19 cellular contexts compared by ENCODE assay signal in genomic region chr1:17225140-17225539, GRCh38. TPM values are rescaled to one million over a fixed set of nuclear protein-coding genes. Genes with fewer than 3 reads are reported as not detected.
A peak's percentile ranks its signal among the peaks of the same experiment; 100 is the strongest.
DNase-seq lines count a peak whose midpoint lies in the region; ATAC-seq, FAIRE-seq and TF ChIP-seq lines count a peak whose summit lies in the region.
"Had no signal": no experiment of that assay in that cellular context is flagged by ENCODE, and none has a peak within 500 bp of the region (broad histone marks: within the 10 kb centered on the region; RNA-seq: fewer than 3 reads in every experiment).

No MANE protein-coding gene starts in this region.

- H3K18ac ChIP-seq in H1 (ENCODE audit: extremely low read depth, low read length) (no peak overlapping the region), neuronal stem cell (ENCODE audit: low read length) (peak overlapping the region; percentile 36)

- no peak overlapping the region for H2BK5ac ChIP-seq in H1 (ENCODE audit: low read depth, low read length)
- H2BK5ac ChIP-seq in neuronal stem cell (ENCODE audit: low read length) = no peak overlapping the region

- no peak overlapping the region for H3K4me3 ChIP-seq in H1 (ENCODE audit: extremely low read depth in 1 of 4, insufficient read depth in 2 of 4, low read depth in 3 of 4, low read length in 4 of 4)
- no peak overlapping the region for H3K4me3 ChIP-seq in neuronal stem cell (ENCODE audit: low read length in 2 of 2)
- H3K4me3 ChIP-seq: A549, GM23338 had no signal

- ATAC-seq in Right ventricle myocardium inferior (no peak), Right ventricle myocardium superior (ENCODE audit: poor library complexity) (no peak)
- ATAC-seq: A549, GM23338, HCT116 had no signal

- H3K27me3 ChIP-seq in H1 (replicated peaks in 1 of 4; ENCODE audit: control insufficient read depth in 3 of 4, extremely low read depth in 1 of 4, insufficient read depth in 3 of 4, low read length in 3 of 4) (no peaks in the 10 kb centered on the region; a peak in 1 of 7 replicates), neuronal stem cell (ENCODE audit: control insufficient read depth in 3 of 3, insufficient read depth in 3 of 3, low read depth in 1 of 3, low read length in 3 of 3) (peaks cover 0 to 20% (median 0%) of the 10 kb centered on the region in 3 experiments)

- H3K4me1 ChIP-seq in H1 (replicated peaks in 1 of 4; ENCODE audit: control insufficient read depth in 3 of 4, insufficient read depth in 4 of 4, low read length in 3 of 4) (no peaks in the 10 kb centered on the region), neuronal stem cell (ENCODE audit: control insufficient read depth in 2 of 2, insufficient read depth in 1 of 2, low read depth in 1 of 2, low read length in 2 of 2) (no peaks in the 10 kb centered on the region)

- H2AK5ac ChIP-seq in H1 (ENCODE audit: low read depth, low read length) = no peak overlapping the region; the same call in 1 of the 2 replicates
- H2AK5ac ChIP-seq in neuronal stem cell (ENCODE audit: low read depth, low read length) = peak overlapping the region; percentile 11

- H4K8ac ChIP-seq in H1 (ENCODE audit: extremely low read depth, insufficient read depth, low read length) (no peak overlapping the region; the same call in 1 of the 2 replicates), neuronal stem cell (ENCODE audit: low read depth, low read length) (no peak overlapping the region)

- intact Hi-C loops in Right ventricle myocardium inferior (cut with DNase I) = no loop called here
- intact Hi-C loops in Right ventricle myocardium superior (cut with DNase I) = no loop called here

- no peak overlapping the region for H2BK15ac ChIP-seq in H1 (ENCODE audit: low read length)
- no peak overlapping the region for H2BK15ac ChIP-seq in neuronal stem cell (ENCODE audit: low read length)

- no peak overlapping the region for H3K23ac ChIP-seq in H1 (ENCODE audit: insufficient read length)
- no peak overlapping the region for H3K23ac ChIP-seq in neuronal stem cell (ENCODE audit: low read depth, low read length, poor library complexity)

- H4K20me1 ChIP-seq in H1 (replicated peaks in 1 of 2; ENCODE audit: control insufficient read depth in 1 of 2, insufficient read depth in 2 of 2, low read length in 2 of 2) = no peaks in the 10 kb centered on the region

- H2AFZ ChIP-seq in H1 (ENCODE audit: low read length) (no peak overlapping the region), neuronal stem cell (ENCODE audit: low read length) (no peak overlapping the region)
- H2AFZ ChIP-seq: GM23338 had no signal

- no peak overlapping the region for H3K9ac ChIP-seq in H1 (replicated peaks in 1 of 4; ENCODE audit: extremely low read depth in 1 of 4, low read depth in 3 of 4, low read length in 3 of 4)
- no peak overlapping the region for H3K9ac ChIP-seq in neuronal stem cell (ENCODE audit: low read depth, low read length, poor library complexity)

- TF ChIP-seq EP300 in H1 (IDR thresholded peaks at IDR 0.05; ENCODE audit: borderline replicate concordance in 1 of 2, low read depth in 2 of 2, low read length in 2 of 2) = no peak

- H2BK120ac ChIP-seq in H1 (replicated peaks; ENCODE audit: low read depth, low read length) = no peak overlapping the region
- no peak overlapping the region for H2BK120ac ChIP-seq in neuronal stem cell (ENCODE audit: low read depth, low read length)

- H3K79me1 ChIP-seq in H1 (ENCODE audit: low read depth, low read length) (no peaks in the 10 kb centered on the region), neuronal stem cell (ENCODE audit: low read depth, low read length) (no peaks in the 10 kb centered on the region)

- no peak for TF ChIP-seq POLR2A in H1 (IDR thresholded peaks at IDR 0.05; ENCODE audit: control extremely low read depth in 1 of 2, low read depth in 2 of 2, low read length in 2 of 2)

- TF ChIP-seq CTCF in H1 (IDR thresholded peaks at IDR 0.05; ENCODE audit: control extremely low read depth in 1 of 3, insufficient read depth in 1 of 3, low read depth in 1 of 3, low read length in 3 of 3) = no peak

- 84% methylated on average over 5 of the region's 6 CpGs; no CpG with 5 or more reads in 1 of the 2 experiments for WGBS in H1 (ENCODE audit: extremely low coverage in 1 of 2, insufficient coverage in 1 of 2, insufficient read length in 1 of 2, insufficient replicate concordance in 2 of 2, low coverage in 1 of 2, low lambda C conversion rate in 2 of 2, missing lambda C conversion rate in 1 of 2), 2 experiments
- no CpG with 5 or more reads among the region's 6 CpGs for WGBS in neuronal stem cell (ENCODE audit: extremely low coverage in 2 of 2, insufficient read length in 2 of 2, insufficient replicate concordance in 1 of 2), 2 donors

- H3K14ac ChIP-seq in H1 (ENCODE audit: insufficient read length) (no peak overlapping the region), neuronal stem cell (ENCODE audit: low read length) (no peak overlapping the region)

- no peak overlapping the region for H2BK20ac ChIP-seq in H1 (ENCODE audit: low read length)

- no peak overlapping the region for H3K56ac ChIP-seq in H1 (replicated peaks; ENCODE audit: insufficient read length, low read depth, low read length)

- no peaks in the 10 kb centered on the region for H3K23me2 ChIP-seq in H1 (ENCODE audit: low read depth, low read length)

- no peaks in the 10 kb centered on the region for H3K79me2 ChIP-seq in H1 (ENCODE audit: control insufficient read depth in 1 of 2, insufficient read depth in 2 of 2, low read length in 2 of 2)

- no peaks in the 10 kb centered on the region for H3K36me3 ChIP-seq in H1 (ENCODE audit: control insufficient read depth in 2 of 4, insufficient read depth in 4 of 4, low read length in 3 of 4)
- no peaks in the 10 kb centered on the region for H3K36me3 ChIP-seq in neuronal stem cell (replicated peaks in 1 of 2; ENCODE audit: control insufficient read depth in 2 of 2, insufficient read depth in 2 of 2, low read length in 2 of 2)

- FAIRE-seq in H1 (lab: Jason Lieb, UNC) = no peak
- FAIRE-seq: A549 had no signal

- peak; percentile 18 for DNase-seq in Right ventricle myocardium inferior (ENCODE audit: missing footprints)
- no peak for DNase-seq in Right ventricle myocardium superior
- no peak for DNase-seq in H1 (ENCODE audit: low read depth in 1 of 2, low spot score in 2 of 2)
- DNase-seq in neuronal stem cell (ENCODE audit: low spot score) = no peak
- no peak for DNase-seq in activated naive CD4-positive, alpha-beta T cell treated with Interleukin-2 at 50 U/mL for 16 hours
- no peak for DNase-seq in NCI-H345 (lab: John Stamatoyannopoulos, UW)
- no peak for DNase-seq in NCI-H2196 treated with DMSO at 0.1 percent for 48 hours (lab: John Stamatoyannopoulos, UW; ENCODE audit: unreplicated experiment)
- DNase-seq: AML-193; CD4-positive, alpha-beta memory T cell; DMS153; DMS79; GF-D8; H7 had no signal

- H3K4me2 ChIP-seq in H1 (ENCODE audit: insufficient read depth in 1 of 2, low read depth in 2 of 2, low read length in 2 of 2) = no peak overlapping the region
- no peak overlapping the region for H3K4me2 ChIP-seq in neuronal stem cell (ENCODE audit: insufficient read depth, low read length, poor library complexity, severe bottlenecking)
- H3K4me2 ChIP-seq: A549, GM23338 had no signal

- H3K27ac ChIP-seq in H1 (ENCODE audit: low read depth, low read length) = no peak overlapping the region
- no peak overlapping the region for H3K27ac ChIP-seq in neuronal stem cell (replicated peaks; ENCODE audit: low read length)
- H3K27ac ChIP-seq: 22Rv1, C4-2B had no signal

- H2BK12ac ChIP-seq in H1 (ENCODE audit: low read depth, low read length) (0 out of 2 replicates have a peak overlapping the region, but pooled peaks have one; percentile 9), neuronal stem cell (ENCODE audit: low read length) (no peak overlapping the region)

- no peak overlapping the region for H3K4ac ChIP-seq in H1 (replicated peaks; ENCODE audit: insufficient read length, low read depth, low read length)
- H3K4ac ChIP-seq in neuronal stem cell (ENCODE audit: low read length) = no peak overlapping the region

- no peak overlapping the region for H4K5ac ChIP-seq in H1 (ENCODE audit: insufficient read length, low read depth, low read length)

- CTCF ChIA-PET in H1 (lab: Charles Lee; ENCODE audit: partially characterized antibody) = interaction anchor here (0.6 to 4.2 kb wide), 6 partner anchors 12 to 330 kb away, joined by 3 to 23 read pairs (median 4); no protein-coding TSS in a partner anchor

- POLR2A ChIA-PET in H1 (lab: Charles Lee; ENCODE audit: partially characterized antibody) = interaction anchor here (1.2 kb wide), 1 partner anchor 9 kb away, joined by 4 read pairs; no protein-coding TSS in a partner anchor

- no peak for TF ChIP-seq RAD21 in H1 (IDR thresholded peaks at IDR 0.05 in 1 of 2, conservative IDR thresholded peaks at IDR 0.05 in 1 of 2; ENCODE audit: low read depth in 2 of 2, low read length in 2 of 2)

- H4K91ac ChIP-seq in H1 (replicated peaks; ENCODE audit: insufficient read length, low read length) = no peak overlapping the region
- no peak overlapping the region for H4K91ac ChIP-seq in neuronal stem cell (ENCODE audit: low read depth, low read length, poor library complexity)

- no peaks in the 10 kb centered on the region for H3K9me3 ChIP-seq in H1 (ENCODE audit: insufficient read depth in 2 of 2, low read depth in 1 of 2, low read length in 1 of 2)
- no peaks in the 10 kb centered on the region for H3K9me3 ChIP-seq in neuronal stem cell (replicated peaks in 1 of 2; ENCODE audit: control insufficient read depth in 2 of 2, insufficient read depth in 1 of 2, low read depth in 1 of 2, low read length in 2 of 2)
- H3K9me3 ChIP-seq: A549 had no signal

RNA-seq across cellular contexts. Expression of gene PADI1, which starts 20.2 kb away (rescaled TPM):
- not detected for total RNA-seq in Right ventricle myocardium inferior
- not detected for total RNA-seq in Right ventricle myocardium superior
- 0.30 and 0.33 TPM in 2 replicates for total RNA-seq in H1 (2021; fragmentation: NEBNext Ultra II Directional; extraction: Animal tissue kit (Norgen Biotek cat#: 25700))
- polyA plus RNA-seq in H1 (2011; rRNA removed) = 0.20 and 0.38 TPM in 2 replicates
- 0.22 TPM for polyA plus RNA-seq in H1 (2011; cell fraction: cytosol; rRNA removed)
- 0.40 TPM for polyA plus RNA-seq in H1 (2011; cell fraction: nucleus; rRNA removed)
- 0.20 to 0.45 TPM (median 0.29 TPM) in 4 replicates for polyA plus RNA-seq in H1 (2012, experiment 1 of 2)
- 0.24 TPM for polyA plus RNA-seq in H1 (2012, experiment 2 of 2)
- 0.41 TPM for polyA plus RNA-seq in H1 (2013, experiment 1 of 2)
- 0.31 TPM for polyA plus RNA-seq in H1 (2013, experiment 2 of 2)
- polyA minus RNA-seq in H1 (2011; rRNA and poly(A)+ RNA removed) = 0.20 and 0.35 TPM in 2 replicates
- not detected for polyA minus RNA-seq in H1 (2011; cell fraction: cytosol; rRNA and poly(A)+ RNA removed)
- not detected for polyA minus RNA-seq in H1 (2011; cell fraction: nucleus; rRNA and poly(A)+ RNA removed)
- 0.18 TPM for polyA plus RNA-seq in neuronal stem cell (2013, experiment 1 of 2)
- polyA plus RNA-seq in neuronal stem cell (2013, experiment 2 of 2) = 0.11 TPM
- total RNA-seq: CD4-positive, alpha-beta memory T cell had no signal
- polyA plus RNA-seq: CD4-positive, alpha-beta memory T cell had no signal

RNA-seq across cellular contexts. Expression of gene PADI3, which starts 23.8 kb away (rescaled TPM):
- total RNA-seq in Right ventricle myocardium inferior (not detected), Right ventricle myocardium superior (not detected)
- total RNA-seq in H1 (2021; fragmentation: NEBNext Ultra II Directional; extraction: Animal tissue kit (Norgen Biotek cat#: 25700)) = 0.37 and 0.44 TPM in 2 replicates
- 0.94 and 1.9 TPM in 2 replicates for polyA plus RNA-seq in H1 (2011; rRNA removed)
- polyA plus RNA-seq in H1 (2011; cell fraction: cytosol; rRNA removed) = 1.6 TPM
- polyA plus RNA-seq in H1 (2011; cell fraction: nucleus; rRNA removed) = 3.4 TPM
- polyA plus RNA-seq in H1 (2012, experiment 1 of 2) = 0.35 to 0.85 TPM (median 0.64 TPM) in 4 replicates
- 0.33 TPM for polyA plus RNA-seq in H1 (2012, experiment 2 of 2)
- polyA plus RNA-seq in H1 (2013, experiment 1 of 2) = 0.59 TPM
- 0.35 TPM for polyA plus RNA-seq in H1 (2013, experiment 2 of 2)
- 1.3 and 1.7 TPM in 2 replicates for polyA minus RNA-seq in H1 (2011; rRNA and poly(A)+ RNA removed)
- polyA minus RNA-seq in H1 (2011; cell fraction: cytosol; rRNA and poly(A)+ RNA removed) = 0.81 TPM
- polyA minus RNA-seq in H1 (2011; cell fraction: nucleus; rRNA and poly(A)+ RNA removed) = 1.6 TPM
- 0.38 TPM for polyA plus RNA-seq in neuronal stem cell (2013, experiment 1 of 2)
- polyA plus RNA-seq in neuronal stem cell (2013, experiment 2 of 2) = 0.36 TPM
- total RNA-seq: CD4-positive, alpha-beta memory T cell had no signal
- polyA plus RNA-seq: BJ; CD4-positive, alpha-beta memory T cell had no signal
